ENCODE assay signal across 22 cellular contexts in the genomic region with DNA sequence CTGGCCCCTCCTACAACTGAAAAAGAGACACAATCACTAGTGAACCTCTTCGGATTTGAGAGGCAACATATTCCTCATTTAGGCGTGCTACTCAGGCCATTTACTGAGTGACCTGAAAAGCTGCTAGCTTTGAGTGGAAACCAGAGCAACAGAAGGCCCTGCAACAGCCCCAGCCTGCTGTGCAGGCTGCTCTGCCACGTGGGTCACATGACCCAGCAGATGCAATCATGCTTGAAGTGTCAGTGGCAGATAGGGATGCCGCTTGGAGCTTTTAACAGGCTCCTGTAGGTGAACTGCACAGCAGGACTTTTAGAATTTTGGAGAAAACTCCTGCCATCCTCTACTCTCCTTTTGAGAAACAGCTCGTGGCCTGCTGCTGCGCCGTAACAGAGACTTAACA.
DNase-seq lines count a peak whose midpoint lies in the region; ATAC-seq and TF ChIP-seq lines count a peak whose summit lies in the region.
"Had no signal": no experiment of that assay in that cellular context is flagged by ENCODE, and none has a peak within 500 bp of the region (broad histone marks: within the 10 kb centered on the region; RNA-seq: fewer than 3 reads in every experiment).

No MANE protein-coding gene starts in this region.

- H3K4me3 Mint-ChIP-seq in glutamatergic neuron (ENCODE audit: unreplicated experiment) (peak overlapping the region; percentile 36), chondrocyte (ENCODE audit: unreplicated experiment) (no peak overlapping the region)
- H3K4me3 Mint-ChIP-seq: activated T-cell treated with anti-CD3 and anti-CD28 coated beads, Interleukin-2, amount 50 U/mL, for 24 hours; CD4-positive, CD25-positive, alpha-beta regulatory T cell; natural killer cell; stimulated activated naive CD8-positive, alpha-beta T cell treated with anti-CD3 and anti-CD28 coated beads, Interleukin-15, Interleukin-2, amounts not matched to agents 100 ng/mL and 50 ng/mL, for 24 hours had no signal

- H3K4me3 ChIP-seq in BLaER1 (no peak overlapping the region), Karpas-422 (ENCODE audit: low read length) (no peak overlapping the region)
- H3K4me3 ChIP-seq: breast epithelium, prostate gland, transverse colon had no signal

- TF ChIP-seq CTCF in glutamatergic neuron (IDR thresholded peaks at IDR 0.05; ENCODE audit: partially characterized antibody, unreplicated experiment) = no peak
- TF ChIP-seq CTCF in chondrocyte (IDR thresholded peaks at IDR 0.05) = no peak

- peaks cover 39% of the 10 kb centered on the region for H3K4me1 Mint-ChIP-seq in glutamatergic neuron (ENCODE audit: low read depth, unreplicated experiment)
- H3K4me1 Mint-ChIP-seq in chondrocyte (ENCODE audit: low read depth) = no peaks in the 10 kb centered on the region
- H3K4me1 Mint-ChIP-seq: CD4-positive, CD25-positive, alpha-beta regulatory T cell; natural killer cell had no signal

- no peaks in the 10 kb centered on the region for H3K36me3 ChIP-seq in BLaER1
- no peaks in the 10 kb centered on the region for H3K36me3 ChIP-seq in Karpas-422 (ENCODE audit: insufficient read depth, low read length)
- H3K36me3 ChIP-seq: breast epithelium, prostate gland, transverse colon had no signal

- H3K27ac Mint-ChIP-seq in glutamatergic neuron (ENCODE audit: unreplicated experiment) (peak overlapping the region; percentile 78), chondrocyte (ENCODE audit: unreplicated experiment) (no peak overlapping the region)
- H3K27ac Mint-ChIP-seq: activated T-cell treated with anti-CD3 and anti-CD28 coated beads, Interleukin-2, amount 50 U/mL, for 24 hours; CD4-positive, CD25-positive, alpha-beta regulatory T cell; natural killer cell; stimulated activated naive CD8-positive, alpha-beta T cell treated with anti-CD3 and anti-CD28 coated beads, Interleukin-15, Interleukin-2, amounts not matched to agents 100 ng/mL and 50 ng/mL, for 24 hours had no signal

- DNase-seq in ELF-1 (ENCODE audit: low read depth, low spot score) = peak; percentile 4
- DNase-seq in NCI-H345 treated with DMSO at 0.1 percent for 48 hours (lab: John Stamatoyannopoulos, UW; ENCODE audit: unreplicated experiment) = peak; percentile 9
- peak; percentile 64 for DNase-seq in glutamatergic neuron
- no peak for DNase-seq in Karpas-422
- DNase-seq in chondrocyte (ENCODE audit: low spot score) = no peak
- DNase-seq: activated naive CD4-positive, alpha-beta T cell; activated T-cell treated with anti-CD3 and anti-CD28 coated beads, Interleukin-2, amount 50 U/mL, for 24 hours; CD4-positive, CD25-positive, alpha-beta regulatory T cell; DMS153; natural killer cell; RPMI8226; stimulated activated CD4-positive, alpha-beta T cell treated with anti-CD3 and anti-CD28 coated beads, Interleukin-4, amount 100 ng/mL, for 24 hours; T-helper 9 cell; transverse colon had no signal

- H3K4me2 ChIP-seq in BLaER1 (peak overlapping the region; percentile 36), Karpas-422 (ENCODE audit: low read depth, low read length, poor library complexity, severe bottlenecking) (no peak overlapping the region)

- H3K9me3 ChIP-seq in BLaER1 (no peaks in the 10 kb centered on the region), Karpas-422 (ENCODE audit: low read length) (no peaks in the 10 kb centered on the region)
- H3K9me3 ChIP-seq: breast epithelium, prostate gland, transverse colon had no signal

- no peaks in the 10 kb centered on the region for H3K27me3 Mint-ChIP-seq in glutamatergic neuron (ENCODE audit: unreplicated experiment)
- H3K27me3 Mint-ChIP-seq in chondrocyte (ENCODE audit: low read depth) = peaks cover 5% of the 10 kb centered on the region
- H3K27me3 Mint-ChIP-seq: activated T-cell treated with anti-CD3 and anti-CD28 coated beads, Interleukin-2, amount 50 U/mL, for 24 hours; CD4-positive, CD25-positive, alpha-beta regulatory T cell; stimulated activated naive CD8-positive, alpha-beta T cell treated with anti-CD3 and anti-CD28 coated beads, Interleukin-15, Interleukin-2, amounts not matched to agents 100 ng/mL and 50 ng/mL, for 24 hours had no signal

- H3K27ac ChIP-seq in BLaER1 = no peak overlapping the region
- H3K27ac ChIP-seq in Karpas-422 (ENCODE audit: low read length) = no peak overlapping the region
- H3K27ac ChIP-seq: breast epithelium, prostate gland, transverse colon had no signal

- H2AFZ ChIP-seq in Karpas-422 (ENCODE audit: low read length) = no peak overlapping the region

- H3K79me2 ChIP-seq in Karpas-422 (ENCODE audit: low read length) = no peaks in the 10 kb centered on the region

- H3K9me3 Mint-ChIP-seq in glutamatergic neuron (ENCODE audit: unreplicated experiment) (peaks cover 4% of the 10 kb centered on the region), chondrocyte (ENCODE audit: low read depth) (no peaks in the 10 kb centered on the region)
- H3K9me3 Mint-ChIP-seq: activated T-cell treated with anti-CD3 and anti-CD28 coated beads, Interleukin-2, amount 50 U/mL, for 24 hours; stimulated activated naive CD8-positive, alpha-beta T cell treated with anti-CD3 and anti-CD28 coated beads, Interleukin-15, Interleukin-2, amounts not matched to agents 100 ng/mL and 50 ng/mL, for 24 hours had no signal

- no peaks in the 10 kb centered on the region for H3K36me3 Mint-ChIP-seq in glutamatergic neuron (ENCODE audit: unreplicated experiment)
- no peaks in the 10 kb centered on the region for H3K36me3 Mint-ChIP-seq in chondrocyte (ENCODE audit: low read depth)
- H3K36me3 Mint-ChIP-seq: CD4-positive, CD25-positive, alpha-beta regulatory T cell; natural killer cell had no signal

- ATAC-seq in GM19397 (IDR thresholded peaks at IDR 0.05; ENCODE audit: unreplicated experiment) = no peak
- ATAC-seq in GM19395 (IDR thresholded peaks at IDR 0.05; ENCODE audit: unreplicated experiment) = no peak
- ATAC-seq: activated CD4-positive, CD25-positive, alpha-beta regulatory T cell treated with anti-CD3 and anti-CD28 coated beads, Interleukin-2, amount 50 U/mL, for 24 hours; left lobe of liver; natural killer cell had no signal

- no peaks in the 10 kb centered on the region for H3K9me2 ChIP-seq in Karpas-422 (replicated peaks; ENCODE audit: insufficient read depth, low read length)

- H3K9ac ChIP-seq in BLaER1 (no peak overlapping the region), Karpas-422 (ENCODE audit: low read length) (no peak overlapping the region)

- H4K20me1 ChIP-seq in BLaER1 (no peaks in the 10 kb centered on the region), Karpas-422 (ENCODE audit: insufficient read depth, low read depth, low read length) (no peaks in the 10 kb centered on the region)

- H3K27me3 ChIP-seq in BLaER1 (no peaks in the 10 kb centered on the region), Karpas-422 (ENCODE audit: low read length) (no peaks in the 10 kb centered on the region)
- H3K27me3 ChIP-seq: breast epithelium, transverse colon had no signal

- H3K4me1 ChIP-seq in BLaER1 (peaks cover 12% of the 10 kb centered on the region), Karpas-422 (ENCODE audit: low read length) (peaks cover 17% of the 10 kb centered on the region)
- H3K4me1 ChIP-seq: breast epithelium, prostate gland, transverse colon had no signal

Comparison
In these comparisons a context has a peak if more than half of its experiments do, and no peak if none do; other contexts are left out.
1. DNase-seq: peak in ELF-1 (single experiment), NCI-H345 treated with DMSO at 0.1 percent for 48 hours (single experiment) and glutamatergic neuron (single experiment); none in Karpas-422 (single experiment) and chondrocyte (single experiment).